ENCODE assay signal across 28 cellular contexts in genomic region chr18:74450626-74451025, GRCh38. TPM values are rescaled to one million over a fixed set of nuclear protein-coding genes. Genes with fewer than 3 reads are reported as not detected.
DNase-seq lines count a peak whose midpoint lies in the region; ATAC-seq and TF ChIP-seq lines count a peak whose summit lies in the region.
"Had no signal": no experiment of that assay in that cellular context is flagged by ENCODE, and none has a peak within 500 bp of the region (broad histone marks: within the 10 kb centered on the region; RNA-seq: fewer than 3 reads in every experiment).

No MANE protein-coding gene starts in this region.

- H3K4me3 ChIP-seq in BLaER1 (no peak overlapping the region), dorsolateral prefrontal cortex (peak overlapping the region in 5 of 59 donors; percentile 17 to 26 (median 19)), colonic mucosa (no peak overlapping the region), upper lobe of right lung (no peak overlapping the region)
- H3K4me3 ChIP-seq: body of pancreas, esophagus squamous epithelium, gastrocnemius medialis, upper lobe of left lung had no signal

- H3K9ac ChIP-seq in BLaER1 (no peak overlapping the region), colonic mucosa (ENCODE audit: low read depth in 2 of 2, low read length in 2 of 2) (no peak overlapping the region)

- ATAC-seq in upper lobe of right lung, result no peak
- ATAC-seq: activated CD4-positive, alpha-beta T cell treated with anti-CD3 and anti-CD28 coated beads for 36 hours; body of pancreas; gastrocnemius medialis had no signal

- H3K4me1 ChIP-seq in BLaER1 (peaks cover 100% of the 10 kb centered on the region), colonic mucosa (no peaks in the 10 kb centered on the region), upper lobe of right lung (no peaks in the 10 kb centered on the region)
- H3K4me1 ChIP-seq: BE2C, body of pancreas, esophagus squamous epithelium, gastrocnemius medialis, upper lobe of left lung had no signal

- H3K27ac ChIP-seq in BLaER1, result peak overlapping the region; percentile 50; the same call in 1 of the 2 replicates
- H3K27ac ChIP-seq in dorsolateral prefrontal cortex, result peak overlapping the region in 16 of 59 donors; percentile 3 to 59 (median 35)
- H3K27ac ChIP-seq in colonic mucosa, result no peak overlapping the region
- H3K27ac ChIP-seq in upper lobe of right lung, result no peak overlapping the region
- H3K27ac ChIP-seq: body of pancreas, esophagus squamous epithelium, gastrocnemius medialis, upper lobe of left lung had no signal

- H3K9me3 ChIP-seq in BLaER1 (no peaks in the 10 kb centered on the region), colonic mucosa (no peaks in the 10 kb centered on the region), upper lobe of right lung (no peaks in the 10 kb centered on the region)
- H3K9me3 ChIP-seq: BE2C, body of pancreas, esophagus squamous epithelium, gastrocnemius medialis, upper lobe of left lung had no signal

- H3K36me3 ChIP-seq in BLaER1 (peaks cover 90% of the 10 kb centered on the region), colonic mucosa (no peaks in the 10 kb centered on the region), upper lobe of right lung (no peaks in the 10 kb centered on the region)
- H3K36me3 ChIP-seq: BE2C, esophagus squamous epithelium, gastrocnemius medialis, upper lobe of left lung had no signal

- H4K20me1 ChIP-seq in BLaER1, result peaks cover 63% of the 10 kb centered on the region

- intact Hi-C loops in dorsolateral prefrontal cortex (cut with DNase I), result loop anchor here (5.0 kb wide), 3 partner anchors 38 to 102 kb away; partner anchors contain the start of gene CNDP2 (in 1 of the 2)
- intact Hi-C loops in posterior cingulate gyrus (cut with DNase I), result loop anchor here (5.0 kb wide), 1 partner anchor 38 kb away; no protein-coding TSS in a partner anchor
- intact Hi-C loops in colonic mucosa (cut with DNase I), result no loop called here
- intact Hi-C loops in upper lobe of right lung (cut with DNase I), result no loop called here

- no peaks in the 10 kb centered on the region; the same call in 1 of the 2 replicates for H3K27me3 ChIP-seq in BLaER1
- peaks cover 0 to 3% (median 0%) of the 10 kb centered on the region in 45 donors for H3K27me3 ChIP-seq in dorsolateral prefrontal cortex
- H3K27me3 ChIP-seq in colonic mucosa, result peaks cover 12% of the 10 kb centered on the region
- peaks cover 27% of the 10 kb centered on the region for H3K27me3 ChIP-seq in upper lobe of right lung

- TF ChIP-seq CTCF in dorsolateral prefrontal cortex (IDR thresholded peaks at IDR 0.05 in 54 of 56, conservative IDR thresholded peaks at IDR 0.05 in 2 of 56; ENCODE audit: low read depth in 1 of 56, partially characterized antibody in 56 of 56) (peak in 4 of 56 donors; percentile 5 to 17 (median 12)), colonic mucosa (IDR thresholded peaks at IDR 0.05) (no peak), upper lobe of right lung (IDR thresholded peaks at IDR 0.05) (no peak), GM20000 (IDR thresholded peaks at IDR 0.05; ENCODE audit: extremely low read depth, missing control alignments) (no peak)

- H3K4me2 ChIP-seq in BLaER1, result peak overlapping the region; percentile 87

- DNase-seq in dorsolateral prefrontal cortex (peak in 6 of 10 donors; percentile 42 to 70 (median 60)), hypothalamus (lab: John Stamatoyannopoulos, UW) (peak in 35 of 51 donors; percentile 15 to 80 (median 48)), posterior cingulate gyrus (peak in 8 of 10 donors; percentile 22 to 91 (median 48)), colonic mucosa (no peak), middle frontal gyrus (ENCODE audit: extremely low spot score, low spot score) (no peak), upper lobe of right lung (no peak), GM20000 (ENCODE audit: low spot score) (no peak)
- DNase-seq: activated CD4-positive, alpha-beta T cell treated with anti-CD3 and anti-CD28 coated beads for 36 hours; activated effector memory CD4-positive, alpha-beta T cell treated with anti-CD3 and anti-CD28 coated beads, Interleukin-2, amount 50 U/mL, for 16 hours; BE2C; body of pancreas; esophagus squamous epithelium; gastrocnemius medialis; HFFc6; mammary epithelial cell; naive B cell; NCI-H1417; NCI-H2081 treated with DMSO at 0.1 percent for 48 hours; NCI-H345; NCI-H774; OCI-M1; upper lobe of left lung had no signal

RNA-seq across cellular contexts. Expression of gene DIPK1C, which starts 6.5 kb away (rescaled TPM):
- total RNA-seq in dorsolateral prefrontal cortex, result 10 to 100 TPM in 76 of 120 experiments, 1 to 10 TPM in 44; 1.9 to 31.7 (median 11.6) TPM
- total RNA-seq in colonic mucosa, result under 1 TPM in 1 of 2 donors, not detected in 1; 0.24 TPM
- total RNA-seq in upper lobe of right lung, result not detected
- total RNA-seq: A673; activated CD4-positive, alpha-beta T cell treated with anti-CD3 and anti-CD28 coated beads for 36 hours; body of pancreas; esophagus squamous epithelium; HFFc6; kidney epithelial cell; mammary epithelial cell; MCF 10A; osteoblast; T-helper 2 cell treated with Interferon-gamma antibody and Interleukin-4, amounts not matched to agents 100 ng/mL and 5 ng/mL, for 36 hours had no signal

RNA-seq across cellular contexts. Expression of gene CNDP2, which starts 45.5 kb away (rescaled TPM):
- total RNA-seq in dorsolateral prefrontal cortex (100 to 1,000 TPM; 146 to 408 (median 218) TPM), colonic mucosa (100 to 1,000 TPM; 206 to 261 TPM), upper lobe of right lung (213 TPM)

Comparison
In these comparisons a context has a peak if more than half of its experiments do, and no peak if none do; other contexts are left out.
1. DNase-seq: peak in dorsolateral prefrontal cortex (6 of 10), hypothalamus (35 of 51) and posterior cingulate gyrus (8 of 10); none in colonic mucosa (single experiment), middle frontal gyrus (single experiment), upper lobe of right lung (single experiment) and GM20000 (single experiment).
2. intact Hi-C loops: an anchor here in dorsolateral prefrontal cortex (5.0 kb wide) and posterior cingulate gyrus (5.0 kb wide); none called in colonic mucosa and upper lobe of right lung.